In genomic region chr7:73582664-73583202, GRCh38 we compare ENCODE assay signal across 25 cellular contexts. TPM values are rescaled to one million over a fixed set of nuclear protein-coding genes. Genes with fewer than 3 reads are reported as not detected.
DNase-seq lines count a peak whose midpoint lies in the region; ATAC-seq and TF ChIP-seq lines count a peak whose summit lies in the region.
"Had no signal": no experiment of that assay in that cellular context is flagged by ENCODE, and none has a peak within 500 bp of the region (broad histone marks: within the 10 kb centered on the region; RNA-seq: fewer than 3 reads in every experiment).

No MANE protein-coding gene starts in this region.

- no peak overlapping the region for H3K4me3 ChIP-seq in lower lobe of right lung

- H3K36me3 ChIP-seq in lower lobe of right lung, result no peaks in the 10 kb centered on the region

- H3K9me3 Mint-ChIP-seq in nephron progenitor cell, result no peaks in the 10 kb centered on the region
- H3K9me3 Mint-ChIP-seq: CD4-positive, alpha-beta memory T cell had no signal

- H3K27me3 ChIP-seq in lower lobe of right lung (ENCODE audit: low read depth), result no peaks in the 10 kb centered on the region

- H3K9me3 ChIP-seq in lower lobe of right lung, result no peaks in the 10 kb centered on the region
- H3K9me3 ChIP-seq: Caco-2 had no signal

- H3K4me1 ChIP-seq in lower lobe of right lung, result peaks cover 42% of the 10 kb centered on the region
- H3K4me1 ChIP-seq: Caco-2 had no signal

- H3K27me3 Mint-ChIP-seq in nephron progenitor cell (ENCODE audit: low read depth, poor library complexity), result peaks cover 15% of the 10 kb centered on the region
- H3K27me3 Mint-ChIP-seq: B cell; CD4-positive, alpha-beta memory T cell; IgD-negative memory B cell had no signal

- DNase-seq in SKM-1 treated with dmso at 0.1 percent for 144 hours (lab: John Stamatoyannopoulos, UW; ENCODE audit: unreplicated experiment), result peak; percentile 17
- DNase-seq in SKM-1 (lab: John Stamatoyannopoulos, UW; ENCODE audit: unreplicated experiment), result no peak
- peak; percentile 34 for DNase-seq in NOMO-1 treated with DMSO at 0.1 percent for 48 hours (lab: John Stamatoyannopoulos, UW; ENCODE audit: unreplicated experiment)
- DNase-seq in lower lobe of right lung, result peak; percentile 34
- DNase-seq in NCI-H1105 treated with DMSO at 0.1 percent for 48 hours (lab: John Stamatoyannopoulos, UW), result no peak
- DNase-seq in central memory CD4-positive, alpha-beta T cell, result no peak
- DNase-seq in nephron progenitor cell, result no peak
- DNase-seq: Caco-2; CD4-positive, alpha-beta memory T cell; DMS 273 treated with DMSO at 0.1 percent for 48 hours; DMS79 treated with DMSO at 0.1 percent for 48 hours; Karpas-422; NCI-H1092 treated with DMSO at 0.1 percent for 48 hours; NCI-H146; NCI-H2029; NCI-H2227 treated with DMSO at 0.1 percent for 48 hours; NCI-H510A; SHP77 had no signal

- H3K27ac Mint-ChIP-seq in nephron progenitor cell, result no peak overlapping the region
- H3K27ac Mint-ChIP-seq: B cell; CD4-positive, alpha-beta memory T cell; IgD-negative memory B cell had no signal

- peaks cover 34% of the 10 kb centered on the region for H3K4me1 Mint-ChIP-seq in nephron progenitor cell

- no peaks in the 10 kb centered on the region for H3K36me3 Mint-ChIP-seq in nephron progenitor cell (ENCODE audit: low read depth)

- no peak overlapping the region for H3K4me3 Mint-ChIP-seq in nephron progenitor cell
- H3K4me3 Mint-ChIP-seq: B cell; CD4-positive, alpha-beta memory T cell; IgD-negative memory B cell had no signal

- H3K27ac ChIP-seq in lower lobe of right lung, result no peak overlapping the region

- intact Hi-C loops in lower lobe of right lung (cut with DNase I), result no loop called here

- no peak for ATAC-seq in lower lobe of right lung
- ATAC-seq in HG02571 (IDR thresholded peaks at IDR 0.05; ENCODE audit: unreplicated experiment), result no peak
- ATAC-seq: PC-3 had no signal

- TF ChIP-seq CTCF in lower lobe of right lung (IDR thresholded peaks at IDR 0.05) (no peak), nephron progenitor cell (IDR thresholded peaks at IDR 0.05) (no peak)

RNA-seq across cellular contexts. Expression of gene TBL2, which starts 4.4 kb away (rescaled TPM):
- 27.9 TPM for total RNA-seq in lower lobe of right lung

RNA-seq across cellular contexts. Expression of gene BCL7B, which starts 25.2 kb away (rescaled TPM):
- 52.8 TPM for total RNA-seq in lower lobe of right lung

RNA-seq across cellular contexts. Expression of gene MLXIPL, which starts 41.6 kb away (rescaled TPM):
- 10.7 TPM for total RNA-seq in lower lobe of right lung
- total RNA-seq: B cell; CD4-positive, alpha-beta memory T cell; H4; MCF 10A; RPMI7951 had no signal

Comparison
In these comparisons a context has a peak if more than half of its experiments do, and no peak if none do; other contexts are left out.
1. DNase-seq: peak in SKM-1 treated with dmso at 0.1 percent for 144 hours (single experiment), NOMO-1 treated with DMSO at 0.1 percent for 48 hours (single experiment) and lower lobe of right lung (single experiment); none in SKM-1 (single experiment), NCI-H1105 treated with DMSO at 0.1 percent for 48 hours (single experiment), central memory CD4-positive, alpha-beta T cell (single experiment) and nephron progenitor cell (single experiment).